1 cellular context compared by ENCODE assay signal in the genomic region with DNA sequence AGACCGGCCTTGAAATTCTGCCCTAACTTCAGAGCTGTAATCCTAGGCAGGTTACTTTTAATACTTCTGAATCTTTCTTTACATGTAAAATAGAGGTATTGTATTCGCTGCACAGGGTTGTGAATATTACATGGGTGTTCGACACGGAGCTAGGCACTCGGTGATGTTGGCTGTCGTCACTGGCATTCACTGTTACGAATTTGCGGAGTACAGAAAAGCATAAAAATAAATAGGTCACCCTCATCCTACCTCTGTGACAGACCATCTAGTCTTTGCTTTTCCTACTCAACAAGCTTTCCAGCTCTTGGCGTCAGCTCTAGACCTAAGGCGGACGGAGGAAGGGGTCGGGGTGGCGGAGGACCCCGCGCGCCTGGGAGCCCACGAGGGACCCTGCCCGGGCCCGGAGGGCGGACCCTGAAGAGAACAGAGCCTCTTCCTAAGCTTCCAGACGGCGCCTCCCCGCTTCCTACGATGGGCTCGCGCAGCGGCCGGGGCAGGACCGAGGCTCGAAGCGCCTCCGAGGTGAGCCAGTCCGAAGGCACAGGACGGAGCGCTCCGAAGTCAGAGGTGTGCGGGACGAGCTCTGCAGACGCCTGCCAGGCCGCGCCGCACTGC.
TF ChIP-seq lines count a peak whose summit lies in the region.

No MANE protein-coding gene starts in this region.

TF ChIP-seq in HEK293, 187 proteins besides CTCF, POLR2A, EP300 and RAD21:
- TF ChIP-seq, protein P1, sequence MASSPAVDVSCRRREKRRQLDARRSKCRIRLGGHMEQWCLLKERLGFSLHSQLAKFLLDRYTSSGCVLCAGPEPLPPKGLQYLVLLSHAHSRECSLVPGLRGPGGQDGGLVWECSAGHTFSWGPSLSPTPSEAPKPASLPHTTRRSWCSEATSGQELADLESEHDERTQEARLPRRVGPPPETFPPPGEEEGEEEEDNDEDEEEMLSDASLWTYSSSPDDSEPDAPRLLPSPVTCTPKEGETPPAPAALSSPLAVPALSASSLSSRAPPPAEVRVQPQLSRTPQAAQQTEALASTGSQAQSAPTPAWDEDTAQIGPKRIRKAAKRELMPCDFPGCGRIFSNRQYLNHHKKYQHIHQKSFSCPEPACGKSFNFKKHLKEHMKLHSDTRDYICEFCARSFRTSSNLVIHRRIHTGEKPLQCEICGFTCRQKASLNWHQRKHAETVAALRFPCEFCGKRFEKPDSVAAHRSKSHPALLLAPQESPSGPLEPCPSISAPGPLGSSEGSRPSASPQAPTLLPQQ (tag by site-specific recombination; IDR thresholded peaks at IDR 0.05): 0 out of 2 replicates have a peak, but pooled peaks have one; percentile 5
- TF ChIP-seq ZNF214 (tag by site-specific recombination; IDR thresholded peaks at IDR 0.05; ENCODE audit: borderline replicate concordance): no peak
- no peak for TF ChIP-seq ZNF10 (tag by site-specific recombination; IDR thresholded peaks at IDR 0.05)
